ENCODE assay signal across 18 cellular contexts in genomic region chr13:95261956-95262355, GRCh38. TPM values are rescaled to one million over a fixed set of nuclear protein-coding genes. Genes with fewer than 3 reads are reported as not detected.
DNase-seq lines count a peak whose midpoint lies in the region; ATAC-seq, FAIRE-seq and TF ChIP-seq lines count a peak whose summit lies in the region.
"Had no signal": no experiment of that assay in that cellular context is flagged by ENCODE, and none has a peak within 500 bp of the region (broad histone marks: within the 10 kb centered on the region; RNA-seq: fewer than 3 reads in every experiment).

No MANE protein-coding gene starts in this region.

- no peak overlapping the region for H3K4me3 Mint-ChIP-seq in Caco-2 (ENCODE audit: unreplicated experiment)
- H3K4me3 Mint-ChIP-seq: CD14-positive monocyte; CD4-positive, alpha-beta memory T cell; H9 had no signal

- no peak overlapping the region for H2BK12ac ChIP-seq in neuronal stem cell (ENCODE audit: low read length)

- no peaks in the 10 kb centered on the region for H3K27me3 Mint-ChIP-seq in Caco-2 (ENCODE audit: insufficient read depth, unreplicated experiment)
- H3K27me3 Mint-ChIP-seq: CD4-positive, alpha-beta memory T cell had no signal

- H3K23ac ChIP-seq in neuronal stem cell (ENCODE audit: low read depth, low read length, poor library complexity) = no peak overlapping the region

- H3K9me3 ChIP-seq in Caco-2 = peaks cover 9% of the 10 kb centered on the region
- H3K9me3 ChIP-seq in Panc1 (ENCODE audit: control insufficient read depth, insufficient read depth, low read depth, low read length) = no peaks in the 10 kb centered on the region
- peaks cover 6 to 7% of the 10 kb centered on the region in 2 donors for H3K9me3 ChIP-seq in neuronal stem cell (replicated peaks in 1 of 2; ENCODE audit: control insufficient read depth in 2 of 2, insufficient read depth in 1 of 2, low read depth in 1 of 2, low read length in 2 of 2)
- H3K9me3 ChIP-seq: BLaER1 had no signal

- DNase-seq in Caco-2 (no peak), GM12892 (ENCODE audit: insufficient read length) (no peak), Panc1 (ENCODE audit: low read depth, low spot score) (no peak), neuronal stem cell (ENCODE audit: low spot score) (no peak), ACHN (no peak)
- DNase-seq: Calu3; CD4-positive, alpha-beta memory T cell; DMS79 treated with DMSO at 0.1 percent for 48 hours; H9; Karpas-422; KBM-7 had no signal

- H3K27ac Mint-ChIP-seq in Caco-2 (ENCODE audit: unreplicated experiment) = peak overlapping the region; percentile 72
- H3K27ac Mint-ChIP-seq: CD14-positive monocyte; CD4-positive, alpha-beta memory T cell had no signal

- peak; percentile 64 for FAIRE-seq in GM12892 (lab: Jason Lieb, UNC)
- FAIRE-seq: A204.1, GM12891, H1 had no signal

- H3K27me3 ChIP-seq in Caco-2 (replicated peaks; ENCODE audit: control insufficient read depth, insufficient read depth, low read length) = no peaks in the 10 kb centered on the region
- no peaks in the 10 kb centered on the region for H3K27me3 ChIP-seq in Panc1 (ENCODE audit: control insufficient read depth, insufficient read depth, low read length)
- H3K27me3 ChIP-seq in neuronal stem cell (ENCODE audit: control insufficient read depth in 3 of 3, insufficient read depth in 3 of 3, low read depth in 1 of 3, low read length in 3 of 3) = no peaks in the 10 kb centered on the region
- H3K27me3 ChIP-seq: BLaER1 had no signal

- peaks cover 9% of the 10 kb centered on the region for H3K9me3 Mint-ChIP-seq in Caco-2 (ENCODE audit: unreplicated experiment)

- no peak overlapping the region for H4K8ac ChIP-seq in neuronal stem cell (ENCODE audit: low read depth, low read length)

- WGBS in neuronal stem cell (ENCODE audit: extremely low coverage in 2 of 2, insufficient read length in 2 of 2, insufficient replicate concordance in 1 of 2), 2 donors = no CpG with 5 or more reads among the region's 3 CpGs

- H3K36me3 ChIP-seq in Caco-2 (ENCODE audit: control insufficient read depth, insufficient read depth, low read length) (peaks cover 1% of the 10 kb centered on the region), Panc1 (ENCODE audit: control insufficient read depth, insufficient read depth, low read length) (no peaks in the 10 kb centered on the region), neuronal stem cell (replicated peaks in 1 of 2; ENCODE audit: control insufficient read depth in 2 of 2, insufficient read depth in 2 of 2, low read length in 2 of 2) (peaks cover 2 to 10% of the 10 kb centered on the region in 2 donors)

- H3K4me3 ChIP-seq in Caco-2 (ENCODE audit: low read depth, low read length) (no peak overlapping the region), Panc1 (ENCODE audit: low read depth in 2 of 2, low read length in 2 of 2) (no peak overlapping the region), neuronal stem cell (ENCODE audit: low read length in 2 of 2) (no peak overlapping the region)
- H3K4me3 ChIP-seq: BLaER1 had no signal

- ATAC-seq in Panc1 (no peak), GM19023 (IDR thresholded peaks at IDR 0.05; ENCODE audit: unreplicated experiment) (no peak), HG02763 (IDR thresholded peaks at IDR 0.05; ENCODE audit: unreplicated experiment) (no peak)

- peak overlapping the region; percentile 54; the same call in 1 of the 2 replicates for H3K27ac ChIP-seq in Panc1 (ENCODE audit: low read length)
- H3K27ac ChIP-seq in neuronal stem cell (replicated peaks; ENCODE audit: low read length) = no peak overlapping the region
- H3K27ac ChIP-seq: BLaER1 had no signal

- intact Hi-C loops in Caco-2 (cut with micrococcal nuclease; ENCODE audit: unreplicated experiment) = no loop called here
- intact Hi-C loops in Panc1 (cut with micrococcal nuclease; ENCODE audit: unreplicated experiment) = no loop called here

- TF ChIP-seq POLR2A in GM12892 (IDR thresholded peaks at IDR 0.05; ENCODE audit: low read depth, low read length) = no peak

- BruUV-seq in Caco-2 (replicated peaks; lab: Mats Ljungman, UMichigan) (no TSS peak), Panc1 (replicated peaks; lab: Mats Ljungman, UMichigan) (no TSS peak)

- CTCF ChIA-PET in Caco-2 (lab: Charles Lee) = no interaction called here
- CTCF ChIA-PET in Panc1 (lab: Charles Lee) = no interaction called here

- no peak overlapping the region for H3K9ac ChIP-seq in neuronal stem cell (ENCODE audit: low read depth, low read length, poor library complexity)
- H3K9ac ChIP-seq: BLaER1 had no signal

- TF ChIP-seq CTCF in Caco-2 (IDR thresholded peaks at IDR 0.05; ENCODE audit: insufficient read depth in 1 of 2, low read depth in 1 of 2, low read length in 1 of 2, severe bottlenecking in 1 of 2, unreplicated experiment in 1 of 2) (no peak), Panc1 (IDR thresholded peaks at IDR 0.05) (no peak)

- H3K4me2 ChIP-seq in neuronal stem cell (ENCODE audit: insufficient read depth, low read length, poor library complexity, severe bottlenecking) = no peak overlapping the region

- H2AK5ac ChIP-seq in neuronal stem cell (ENCODE audit: low read depth, low read length) = no peak overlapping the region

- peak overlapping the region; percentile 13 for H3K18ac ChIP-seq in neuronal stem cell (ENCODE audit: low read length)

- H2BK5ac ChIP-seq in neuronal stem cell (ENCODE audit: low read length) = no peak overlapping the region

- H3K14ac ChIP-seq in neuronal stem cell (ENCODE audit: low read length) = no peak overlapping the region

- peaks cover 68% of the 10 kb centered on the region for H3K36me3 Mint-ChIP-seq in Caco-2 (ENCODE audit: insufficient read depth, unreplicated experiment)

- no peak overlapping the region for H4K91ac ChIP-seq in neuronal stem cell (ENCODE audit: low read depth, low read length, poor library complexity)

- POLR2A ChIA-PET in Caco-2 (lab: Charles Lee) (no interaction called here), Panc1 (lab: Charles Lee) (interaction anchor here (0.6 kb wide), 1 partner anchor 9 kb away, joined by 3 read pairs; no protein-coding TSS in a partner anchor)

- in situ Hi-C loops in Panc1 (cut with HindIII; ENCODE audit: low pct_unique_long_range_greater_than_20kb, low sequenced_read_pairs) (no loop called here), ACHN (cut with HindIII; ENCODE audit: low pct_ligation_motif_present, low pct_unique_long_range_greater_than_20kb, low sequenced_read_pairs) (no loop called here)

- H3K4me1 ChIP-seq in Caco-2 = peaks cover 52% of the 10 kb centered on the region
- H3K4me1 ChIP-seq in Panc1 (ENCODE audit: control insufficient read depth, insufficient read depth, low read length) = 0 out of 2 replicates have a peak, but pooled peaks cover 2% of the 10 kb centered on the region
- no peaks in the 10 kb centered on the region for H3K4me1 ChIP-seq in neuronal stem cell (ENCODE audit: control insufficient read depth in 2 of 2, insufficient read depth in 1 of 2, low read depth in 1 of 2, low read length in 2 of 2)

- no peak overlapping the region for H2BK120ac ChIP-seq in neuronal stem cell (ENCODE audit: low read depth, low read length)

- H3K79me1 ChIP-seq in neuronal stem cell (ENCODE audit: low read depth, low read length) = peaks cover 1% of the 10 kb centered on the region

- no peak overlapping the region for H2AFZ ChIP-seq in neuronal stem cell (ENCODE audit: low read length)

- peaks cover 26% of the 10 kb centered on the region for H3K4me1 Mint-ChIP-seq in Caco-2 (ENCODE audit: low read depth, unreplicated experiment)
- H3K4me1 Mint-ChIP-seq: CD14-positive monocyte, H9 had no signal

- H3K4ac ChIP-seq in neuronal stem cell (ENCODE audit: low read length) = no peak overlapping the region

- H2BK15ac ChIP-seq in neuronal stem cell (ENCODE audit: low read length) = no peak overlapping the region

RNA-seq across cellular contexts. Expression of gene ABCC4, which starts 39.3 kb away (rescaled TPM):
- total RNA-seq in Caco-2 (2022) (51.9 and 65.7 TPM in 2 replicates), Panc1 (2021; ENCODE audit: unreplicated experiment) (69.3 TPM)
- 19.5 TPM for polyA plus RNA-seq in GM12892 (2012; ENCODE audit: missing spikeins)
- polyA plus RNA-seq in Panc1 (2012; ENCODE audit: insufficient read length) = 36.3 TPM
- 10.9 TPM for polyA plus RNA-seq in neuronal stem cell (2013, experiment 1 of 2)
- 11.1 TPM for polyA plus RNA-seq in neuronal stem cell (2013, experiment 2 of 2)
